12 cellular contexts compared by ENCODE assay signal in the genomic region with DNA sequence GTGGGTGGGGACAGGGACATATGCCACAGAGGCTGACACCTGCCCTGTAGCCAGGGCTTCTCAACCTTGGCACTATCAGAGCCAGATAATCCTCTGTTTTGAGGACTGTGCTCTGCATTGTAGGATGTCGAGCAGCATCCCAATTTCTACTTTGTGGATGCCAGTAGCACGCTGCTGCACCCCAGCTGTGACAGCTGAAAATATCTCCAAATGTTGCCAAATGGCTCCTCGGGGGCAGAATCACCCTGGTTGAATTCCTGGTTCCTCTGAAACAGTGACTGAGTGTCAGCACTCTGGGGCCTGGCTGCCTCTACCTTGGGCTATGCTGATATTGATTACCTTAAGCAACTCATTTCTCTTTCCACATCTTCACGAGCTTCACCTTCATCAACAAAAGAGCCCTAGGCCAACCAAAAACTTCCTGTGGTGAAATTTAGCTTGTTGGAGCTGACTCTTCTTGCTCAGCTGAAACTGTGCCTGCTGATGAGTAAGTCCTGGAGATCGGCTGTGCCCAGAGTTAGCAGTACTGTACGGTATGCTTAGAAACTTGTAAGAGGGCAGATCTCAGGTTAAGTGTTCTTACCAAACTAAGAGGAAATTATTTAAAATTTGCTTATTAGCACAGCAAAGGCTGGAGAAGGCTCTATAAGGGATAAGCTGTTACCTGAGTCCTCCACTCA.
A peak's percentile ranks its signal among the peaks of the same experiment; 100 is the strongest.
DNase-seq lines count a peak whose midpoint lies in the region; ATAC-seq, FAIRE-seq and TF ChIP-seq lines count a peak whose summit lies in the region.
"Had no signal": no experiment of that assay in that cellular context is flagged by ENCODE, and none has a peak within 500 bp of the region (broad histone marks: within the 10 kb centered on the region; RNA-seq: fewer than 3 reads in every experiment).

No MANE protein-coding gene starts in this region.

- H3K36me3 ChIP-seq in skeletal muscle satellite cell (ENCODE audit: insufficient read depth, low read length) (peaks cover 14% of the 10 kb centered on the region), small intestine (ENCODE audit: control insufficient read depth in 2 of 2, insufficient read depth in 2 of 2, low read length in 2 of 2) (no peaks in the 10 kb centered on the region)
- H3K36me3 ChIP-seq: right lobe of liver had no signal

- CTCF ChIA-PET in activated CD8-positive, alpha-beta memory T cell treated with anti-CD3 and anti-CD28 coated beads, Interleukin-2, amount 10 ng/mL, durations not matched to agents 7 days and 5 days (lab: Charles Lee) = no interaction called here

- ATAC-seq in activated CD8-positive, alpha-beta memory T cell treated with anti-CD3 and anti-CD28 coated beads, Interleukin-2, amount 10 ng/mL, durations not matched to agents 7 days and 5 days = peak; percentile 69
- ATAC-seq in GM21515 (IDR thresholded peaks at IDR 0.05; ENCODE audit: unreplicated experiment) = no peak
- ATAC-seq: right lobe of liver had no signal

- H3K4me3 ChIP-seq in dorsolateral prefrontal cortex (no peak overlapping the region), skeletal muscle satellite cell (ENCODE audit: low read length) (no peak overlapping the region), small intestine (ENCODE audit: low read depth in 1 of 2, low read length in 2 of 2) (no peak overlapping the region)
- H3K4me3 ChIP-seq: right lobe of liver had no signal

- no peaks in the 10 kb centered on the region for H3K9me3 Mint-ChIP-seq in activated CD8-positive, alpha-beta memory T cell treated with anti-CD3 and anti-CD28 coated beads, Interleukin-2, amount 10 ng/mL, durations not matched to agents 7 days and 5 days (ENCODE audit: low read depth)

- H3K4me2 ChIP-seq in skeletal muscle satellite cell (ENCODE audit: low read length) = peak overlapping the region; percentile 44

- H3K27ac Mint-ChIP-seq in activated CD8-positive, alpha-beta memory T cell treated with anti-CD3 and anti-CD28 coated beads, Interleukin-2, amount 10 ng/mL, durations not matched to agents 7 days and 5 days = no peak overlapping the region

- 59 to 63% (median 63%) methylated on average over 6 of the region's 6 CpGs for WGBS in small intestine, 3 donors

- no peak for FAIRE-seq in small intestine (lab: Jason Lieb, UNC)

- no peaks in the 10 kb centered on the region for H3K36me3 Mint-ChIP-seq in activated CD8-positive, alpha-beta memory T cell treated with anti-CD3 and anti-CD28 coated beads, Interleukin-2, amount 10 ng/mL, durations not matched to agents 7 days and 5 days
- H3K36me3 Mint-ChIP-seq: brain had no signal

- intact Hi-C loops in dorsolateral prefrontal cortex (cut with DNase I) = loop anchor here in 1 of 2 donors (10.0 kb wide), 1 partner anchor 351 kb away; the partner anchor contains the start of gene SH3RF3

- H3K27ac ChIP-seq in dorsolateral prefrontal cortex (peak overlapping the region in 35 of 59 donors; percentile 1 to 76 (median 41)), small intestine (ENCODE audit: low read depth in 1 of 2, low read length in 1 of 2) (no peak overlapping the region)
- H3K27ac ChIP-seq: right lobe of liver had no signal

- H3K4me3 Mint-ChIP-seq in activated CD8-positive, alpha-beta memory T cell treated with anti-CD3 and anti-CD28 coated beads, Interleukin-2, amount 10 ng/mL, durations not matched to agents 7 days and 5 days = no peak overlapping the region
- H3K4me3 Mint-ChIP-seq: brain had no signal

- peaks cover 7% of the 10 kb centered on the region for H3K4me1 Mint-ChIP-seq in activated CD8-positive, alpha-beta memory T cell treated with anti-CD3 and anti-CD28 coated beads, Interleukin-2, amount 10 ng/mL, durations not matched to agents 7 days and 5 days

- peaks cover 7% of the 10 kb centered on the region for H3K27me3 Mint-ChIP-seq in activated CD8-positive, alpha-beta memory T cell treated with anti-CD3 and anti-CD28 coated beads, Interleukin-2, amount 10 ng/mL, durations not matched to agents 7 days and 5 days

- DNase-seq in activated CD8-positive, alpha-beta memory T cell treated with anti-CD3 and anti-CD28 coated beads, Interleukin-2, amount 10 ng/mL, durations not matched to agents 7 days and 5 days = no peak
- DNase-seq in activated CD8-positive, alpha-beta memory T cell treated with anti-CD3 and anti-CD28 coated beads for 24 hours = no peak
- DNase-seq in HT1080 (ENCODE audit: low read depth) (peak; percentile 20), dorsolateral prefrontal cortex (peak in 1 of 10 donors; percentile 49), small intestine (no peak), GM19238 (ENCODE audit: insufficient read length, low spot score) (no peak)
- DNase-seq: NCI-H524 treated with DMSO at 0.1 percent for 48 hours, right lobe of liver, SW 1271 had no signal

- H3K27me3 ChIP-seq in dorsolateral prefrontal cortex (no peaks in the 10 kb centered on the region), skeletal muscle satellite cell (ENCODE audit: control insufficient read depth, insufficient read depth, low read length) (no peaks in the 10 kb centered on the region), small intestine (ENCODE audit: control insufficient read depth in 2 of 2, insufficient read depth in 2 of 2, low read length in 2 of 2) (no peaks in the 10 kb centered on the region)
- H3K27me3 ChIP-seq: right lobe of liver had no signal

- H3K9ac ChIP-seq in skeletal muscle satellite cell (ENCODE audit: low read depth, low read length) = peak overlapping the region; percentile 32

- H3K9me3 ChIP-seq in skeletal muscle satellite cell (replicated peaks; ENCODE audit: low read length) (no peaks in the 10 kb centered on the region), small intestine (ENCODE audit: control insufficient read depth, low read depth) (no peaks in the 10 kb centered on the region)
- H3K9me3 ChIP-seq: right lobe of liver had no signal

- peak in 13 of 56 donors; percentile 7 to 39 (median 18) for TF ChIP-seq CTCF in dorsolateral prefrontal cortex (IDR thresholded peaks at IDR 0.05 in 54 of 56, conservative IDR thresholded peaks at IDR 0.05 in 2 of 56; ENCODE audit: low read depth in 1 of 56, partially characterized antibody in 56 of 56)

- H3K4me1 ChIP-seq in skeletal muscle satellite cell (ENCODE audit: control insufficient read depth, insufficient read depth, low read length) (peaks cover 24% of the 10 kb centered on the region), small intestine (ENCODE audit: control insufficient read depth in 2 of 2, insufficient read depth in 1 of 2, low read depth in 1 of 2, low read length in 1 of 2) (no peaks in the 10 kb centered on the region)

Comparison
In these comparisons a context has a peak if more than half of its experiments do, and no peak if none do; other contexts are left out.
1. H3K27ac ChIP-seq: peak in dorsolateral prefrontal cortex (35 of 59); none in small intestine (0 of 2).